Comparison of ENCODE assay signal across 1 cellular context in the genomic region with DNA sequence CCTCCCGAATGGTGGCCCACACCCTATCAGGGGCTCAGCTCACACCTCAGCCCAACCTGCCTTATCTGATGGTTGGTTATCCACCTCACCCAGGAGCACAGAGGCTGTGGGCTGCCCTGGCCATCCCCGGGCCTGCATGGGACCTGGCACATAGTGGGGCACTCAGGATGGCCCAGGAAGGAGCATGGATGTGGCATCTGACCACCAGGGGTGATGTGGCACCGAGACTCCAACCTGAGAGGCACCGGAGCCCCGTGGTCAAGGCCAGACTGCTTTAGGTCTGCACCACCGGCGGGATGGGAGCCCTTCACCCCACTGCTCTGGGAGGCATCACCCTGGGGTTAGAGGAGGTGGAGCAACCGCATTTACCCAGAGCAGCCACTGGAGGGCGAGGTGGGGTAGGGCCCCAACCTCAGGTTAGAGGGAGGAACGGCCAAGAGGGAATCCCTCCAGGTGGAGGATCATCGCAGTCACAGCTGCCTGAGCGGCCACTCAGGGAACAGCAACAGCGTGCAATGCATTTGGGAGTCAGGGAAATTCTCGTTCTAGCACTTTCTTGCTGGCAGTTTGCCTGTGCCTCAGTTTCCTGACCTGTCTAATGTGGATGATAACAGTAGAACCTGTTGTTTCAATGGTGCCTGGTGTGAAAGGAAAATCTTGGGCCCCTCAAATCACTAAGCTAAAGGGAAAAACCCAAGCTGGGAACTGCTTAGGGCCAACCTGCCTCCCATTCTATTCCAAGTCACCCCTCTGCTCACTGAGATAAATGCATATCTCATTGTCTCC.
TF ChIP-seq lines count a peak whose summit lies in the region.

No MANE protein-coding gene starts in this region.

TF ChIP-seq in IMR-90, 13 proteins besides CTCF, POLR2A, EP300 and RAD21:
- TF ChIP-seq BHLHE40 (IDR thresholded peaks at IDR 0.05; ENCODE audit: low read depth, low read length) = no peak
- TF ChIP-seq MAZ (IDR thresholded peaks at IDR 0.05; ENCODE audit: borderline replicate concordance, low read depth, low read length) = no peak; the same call in 1 of the 2 replicates
- TF ChIP-seq SMC3 (IDR thresholded peaks at IDR 0.05; ENCODE audit: low read depth, low read length) = peak; percentile 62
- TF ChIP-seq MXI1 (IDR thresholded peaks at IDR 0.05; ENCODE audit: borderline replicate concordance, low read depth, low read length) = no peak
- no peak for TF ChIP-seq MAFK (IDR thresholded peaks at IDR 0.05; ENCODE audit: low read depth, low read length)
- TF ChIP-seq CHD1 (IDR thresholded peaks at IDR 0.05; ENCODE audit: low read depth, low read length) = no peak
- TF ChIP-seq FOS (IDR thresholded peaks at IDR 0.05; ENCODE audit: low read depth, low read length) = no peak
TF ChIP-seq in IMR-90: peak in this region for 1.
